ENCODE assay signal across 10 cellular contexts in the genomic region with DNA sequence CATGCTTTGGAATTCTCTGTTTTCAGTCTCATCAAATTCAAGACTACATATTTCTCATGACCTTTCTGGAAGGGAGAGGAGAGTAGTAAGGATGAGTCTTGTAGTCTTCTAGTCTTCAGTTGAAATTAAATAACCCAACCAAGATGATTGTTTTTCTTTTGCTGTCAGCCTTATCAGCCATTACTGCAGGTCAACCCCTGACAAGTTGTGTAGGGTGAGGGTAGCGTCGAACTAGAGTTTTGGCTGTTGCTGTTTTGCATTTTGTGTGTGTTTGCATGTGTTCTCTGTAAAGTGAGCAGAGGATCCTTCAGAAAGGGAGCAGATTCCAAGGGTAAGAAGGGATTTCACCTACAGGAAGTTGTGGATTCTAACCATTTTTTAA. TPM values are rescaled to one million over a fixed set of nuclear protein-coding genes. Genes with fewer than 3 reads are reported as not detected.
DNase-seq lines count a peak whose midpoint lies in the region; ATAC-seq and TF ChIP-seq lines count a peak whose summit lies in the region.
"Had no signal": no experiment of that assay in that cellular context is flagged by ENCODE, and none has a peak within 500 bp of the region (broad histone marks: within the 10 kb centered on the region; RNA-seq: fewer than 3 reads in every experiment).

No MANE protein-coding gene starts in this region.

- no peaks in the 10 kb centered on the region for H3K9me3 ChIP-seq in colonic mucosa

- no peak overlapping the region for H3K27ac Mint-ChIP-seq in naive thymus-derived CD8-positive, alpha-beta T cell

- H3K4me3 Mint-ChIP-seq in naive thymus-derived CD8-positive, alpha-beta T cell = no peak overlapping the region

- no peak overlapping the region for H3K4me3 ChIP-seq in colonic mucosa

- H3K27me3 Mint-ChIP-seq in naive thymus-derived CD8-positive, alpha-beta T cell = no peaks in the 10 kb centered on the region

- intact Hi-C loops in colonic mucosa (cut with DNase I) = no loop called here

- H3K27me3 ChIP-seq in colonic mucosa = no peaks in the 10 kb centered on the region

- POLR2A ChIA-PET in naive thymus-derived CD8-positive, alpha-beta T cell (lab: Charles Lee) = interaction anchor here (1.1 to 2.4 kb wide), 2 partner anchors 11 to 27 kb away, joined by 3 to 15 read pairs; a partner anchor contains a TSS

- H3K9ac ChIP-seq in colonic mucosa (ENCODE audit: low read depth in 2 of 2, low read length in 2 of 2) = peak overlapping the region in 1 of 2 donors; percentile 77
- H3K9ac ChIP-seq: parathyroid adenoma had no signal

- H3K4me1 ChIP-seq in colonic mucosa = peaks cover 13% of the 10 kb centered on the region
- H3K4me1 ChIP-seq: parathyroid adenoma had no signal

- H3K36me3 Mint-ChIP-seq in naive thymus-derived CD8-positive, alpha-beta T cell = peaks cover 0 to 11% (median 0%) of the 10 kb centered on the region in 3 donors

- DNase-seq in HT1080 (ENCODE audit: low read depth) (peak; percentile 81), colonic mucosa (no peak), HUDEP-2 (lab: John Stamatoyannopoulos, UW; ENCODE audit: unreplicated experiment in 76 of 76) (no peak), cerebellum (ENCODE audit: low spot score) (no peak), caudate nucleus (lab: John Stamatoyannopoulos, UW) (no peak)
- no peak for DNase-seq in naive thymus-derived CD8-positive, alpha-beta T cell
- DNase-seq in NK-92 treated with Interleukin-12 subunit alpha and Interleukin-12 subunit beta, amount 100 ng/mL, for 24 hours (lab: John Stamatoyannopoulos, UW) = no peak
- DNase-seq: NCI-H774 had no signal

- ATAC-seq in naive thymus-derived CD8-positive, alpha-beta T cell = peak; percentile 27 to 30

- peaks cover 21 to 40% (median 28%) of the 10 kb centered on the region in 4 donors for H3K4me1 Mint-ChIP-seq in naive thymus-derived CD8-positive, alpha-beta T cell

- no peaks in the 10 kb centered on the region for H3K9me3 Mint-ChIP-seq in naive thymus-derived CD8-positive, alpha-beta T cell

- no peaks in the 10 kb centered on the region for H3K36me3 ChIP-seq in colonic mucosa

- H3K27ac ChIP-seq in C4-2B = peak overlapping the region; percentile 93
- H3K27ac ChIP-seq in colonic mucosa = peak overlapping the region; percentile 89
- H3K27ac ChIP-seq in caudate nucleus (ENCODE audit: low read depth, low read length) = no peak overlapping the region
- H3K27ac ChIP-seq: parathyroid adenoma had no signal

- no peak for TF ChIP-seq CTCF in C4-2B (conservative IDR thresholded peaks at IDR 0.05)
- no peak for TF ChIP-seq CTCF in colonic mucosa (IDR thresholded peaks at IDR 0.05)

RNA-seq across cellular contexts. Expression of a gene that starts 28.4 kb away (rescaled TPM):
- total RNA-seq in HT1080 (2014; rRNA removed; shearing (Covaris generic)) = 34.8 and 45.3 TPM in 2 replicates
- polyA plus RNA-seq in HT1080 (2015; cell fraction: cytosol; rRNA removed) = 23.0 and 30.7 TPM in 2 replicates
- polyA plus RNA-seq in HT1080 (2015; cell fraction: nucleus; rRNA removed) = 51.2 and 52.5 TPM in 2 replicates
- total RNA-seq in colonic mucosa = 10 to 100 TPM; 34.3 to 36.8 TPM
- 10 to 100 TPM; 28.6 to 31.5 TPM for total RNA-seq in naive thymus-derived CD8-positive, alpha-beta T cell
- polyA plus RNA-seq in naive thymus-derived CD8-positive, alpha-beta T cell = 10 to 100 TPM in 1 of 3 donors, 1 to 10 TPM in 2; 6.2 to 13.5 (median 9.4) TPM
- total RNA-seq in cerebellum = 77.0 TPM
